ENCODE assay signal across 25 cellular contexts in genomic region chrX:70301716-70302115, GRCh38. TPM values are rescaled to one million over a fixed set of nuclear protein-coding genes. Genes with fewer than 3 reads are reported as not detected.
DNase-seq lines count a peak whose midpoint lies in the region; ATAC-seq and TF ChIP-seq lines count a peak whose summit lies in the region.
"Had no signal": no experiment of that assay in that cellular context is flagged by ENCODE, and none has a peak within 500 bp of the region (broad histone marks: within the 10 kb centered on the region; RNA-seq: fewer than 3 reads in every experiment).

No MANE protein-coding gene starts in this region.

- H3K4me3 Mint-ChIP-seq in memory B cell: no peak overlapping the region
- H3K4me3 Mint-ChIP-seq: activated CD8-positive, alpha-beta memory T cell treated with anti-CD3 and anti-CD28 coated beads, Interleukin-2, amount 10 ng/mL, durations not matched to agents 7 days and 5 days; activated naive CD8-positive, alpha-beta T cell treated with anti-CD3 and anti-CD28 coated beads, Interleukin-2, amount 50 U/mL, for 24 hours; central memory CD8-positive, alpha-beta T cell; neural crest cell had no signal

- no peaks in the 10 kb centered on the region for H3K9me3 Mint-ChIP-seq in memory B cell
- H3K9me3 Mint-ChIP-seq: activated naive CD8-positive, alpha-beta T cell treated with anti-CD3 and anti-CD28 coated beads, Interleukin-2, amount 50 U/mL, for 24 hours; CD8-positive, alpha-beta memory T cell; central memory CD8-positive, alpha-beta T cell had no signal

- no peaks in the 10 kb centered on the region for H3K36me3 Mint-ChIP-seq in memory B cell
- H3K36me3 Mint-ChIP-seq: CD8-positive, alpha-beta memory T cell had no signal

- no peak overlapping the region for H3K4me3 ChIP-seq in AG10803 (ENCODE audit: low read length)
- H3K4me3 ChIP-seq in SJSA1: no peak overlapping the region
- H3K4me3 ChIP-seq: A549, HAP-1, psoas muscle had no signal

- H3K27ac Mint-ChIP-seq in memory B cell: peak overlapping the region; percentile 20
- H3K27ac Mint-ChIP-seq: activated CD8-positive, alpha-beta memory T cell treated with anti-CD3 and anti-CD28 coated beads, Interleukin-2, amount 10 ng/mL, durations not matched to agents 7 days and 5 days; activated naive CD8-positive, alpha-beta T cell treated with anti-CD3 and anti-CD28 coated beads, Interleukin-2, amount 50 U/mL, for 24 hours had no signal

- H3K27me3 Mint-ChIP-seq in memory B cell: no peaks in the 10 kb centered on the region
- H3K27me3 Mint-ChIP-seq: activated CD8-positive, alpha-beta memory T cell treated with anti-CD3 and anti-CD28 coated beads, Interleukin-2, amount 10 ng/mL, durations not matched to agents 7 days and 5 days; activated naive CD8-positive, alpha-beta T cell treated with anti-CD3 and anti-CD28 coated beads, Interleukin-2, amount 50 U/mL, for 24 hours; central memory CD8-positive, alpha-beta T cell had no signal

- no peaks in the 10 kb centered on the region for H3K4me1 Mint-ChIP-seq in memory B cell
- H3K4me1 Mint-ChIP-seq: activated naive CD8-positive, alpha-beta T cell treated with anti-CD3 and anti-CD28 coated beads, Interleukin-2, amount 50 U/mL, for 24 hours; central memory CD8-positive, alpha-beta T cell; neural crest cell had no signal

- no peaks in the 10 kb centered on the region for H3K4me1 ChIP-seq in SJSA1 (replicated peaks)
- H3K4me1 ChIP-seq: A549, psoas muscle had no signal

- peak; percentile 57 for DNase-seq in AG10803 (ENCODE audit: low read depth)
- no peak for DNase-seq in SJSA1 (ENCODE audit: low read depth in 1 of 2, low spot score in 2 of 2)
- DNase-seq in dermis microvascular lymphatic vessel endothelial cell (ENCODE audit: low read depth in 2 of 2): peak; percentile 52 to 75
- DNase-seq in memory B cell (ENCODE audit: low spot score in 2 of 2): no peak
- no peak for DNase-seq in NCI-H2196 (lab: John Stamatoyannopoulos, UW; ENCODE audit: unreplicated experiment)
- no peak for DNase-seq in Kasumi-1 (lab: John Stamatoyannopoulos, UW)
- DNase-seq: activated CD8-positive, alpha-beta memory T cell treated with anti-CD3 and anti-CD28 coated beads, Interleukin-2, amount 10 ng/mL, durations not matched to agents 7 days and 5 days; activated effector memory CD4-positive, alpha-beta T cell treated with Interleukin-2 at 50 U/mL for 16 hours; activated naive CD8-positive, alpha-beta T cell treated with anti-CD3 and anti-CD28 coated beads, Interleukin-2, amount 50 U/mL, for 24 hours; CD8-positive, alpha-beta memory T cell; DMS53; effector memory CD4-positive, alpha-beta T cell; left cardiac atrium; NCI-H1930; psoas muscle; stimulated activated CD4-positive, alpha-beta T cell treated with anti-CD3 and anti-CD28 coated beads, Interleukin-4, amount 100 ng/mL, for 4 hours had no signal

- ATAC-seq in memory B cell (ENCODE audit: low read depth): no peak
- no peak for ATAC-seq in GM21526 (IDR thresholded peaks at IDR 0.05; ENCODE audit: low FRiP score, unreplicated experiment)
- no peak for ATAC-seq in HG03521 (IDR thresholded peaks at IDR 0.05; ENCODE audit: unreplicated experiment)
- ATAC-seq: A549; activated CD8-positive, alpha-beta memory T cell treated with anti-CD3 and anti-CD28 coated beads, Interleukin-2, amount 10 ng/mL, durations not matched to agents 7 days and 5 days; activated naive CD8-positive, alpha-beta T cell treated with anti-CD3 and anti-CD28 coated beads, Interleukin-2, amount 50 U/mL, for 24 hours; left cardiac atrium; psoas muscle had no signal

- H3K36me3 ChIP-seq in SJSA1: peaks cover 62% of the 10 kb centered on the region

- no peaks in the 10 kb centered on the region for H3K27me3 ChIP-seq in SJSA1 (replicated peaks)

- H3K9me3 ChIP-seq in SJSA1 (replicated peaks): no peaks in the 10 kb centered on the region
- H3K9me3 ChIP-seq: A549, HAP-1, psoas muscle had no signal

- no peak for TF ChIP-seq CTCF in AG10803 (conservative IDR thresholded peaks at IDR 0.05; ENCODE audit: low read length)

- 0 out of 2 replicates have a peak overlapping the region, but pooled peaks have one; percentile 11 for H3K27ac ChIP-seq in SJSA1
- H3K27ac ChIP-seq: A549, psoas muscle had no signal

RNA-seq across cellular contexts. Expression of gene KIF4A, which starts 11.8 kb away (rescaled TPM):
- total RNA-seq in SJSA1 (2014; rRNA removed; shearing (Covaris generic)): 56.3 and 66.2 TPM in 2 replicates
- total RNA-seq in dermis microvascular lymphatic vessel endothelial cell: 4.3 and 9.5 TPM in 2 replicates

RNA-seq across cellular contexts. Expression of gene PDZD11, which starts 12.0 kb away (rescaled TPM):
- total RNA-seq in SJSA1 (2014; rRNA removed; shearing (Covaris generic)): 70.9 and 85.6 TPM in 2 replicates
- total RNA-seq in dermis microvascular lymphatic vessel endothelial cell: 28.5 and 35.9 TPM in 2 replicates

RNA-seq across cellular contexts. Expression of gene RAB41, which starts 19.7 kb away (rescaled TPM):
- not detected in 2 replicates for total RNA-seq in SJSA1 (2014; rRNA removed; shearing (Covaris generic))
- not detected in 2 replicates for total RNA-seq in dermis microvascular lymphatic vessel endothelial cell
- total RNA-seq: activated CD8-positive, alpha-beta memory T cell treated with anti-CD3 and anti-CD28 coated beads, Interleukin-2, amount 10 ng/mL, durations not matched to agents 7 days and 5 days; CD8-positive, alpha-beta memory T cell; left cardiac atrium; mononuclear cell; neural crest cell; psoas muscle; subcutaneous adipose tissue; urinary bladder had no signal

RNA-seq across cellular contexts. Expression of gene ARR3, which starts 33.6 kb away (rescaled TPM):
- not detected in 2 replicates for total RNA-seq in SJSA1 (2014; rRNA removed; shearing (Covaris generic))
- not detected in 2 replicates for total RNA-seq in dermis microvascular lymphatic vessel endothelial cell
- total RNA-seq: activated CD8-positive, alpha-beta memory T cell treated with anti-CD3 and anti-CD28 coated beads, Interleukin-2, amount 10 ng/mL, durations not matched to agents 7 days and 5 days; CD8-positive, alpha-beta memory T cell; left cardiac atrium; mononuclear cell; neural crest cell; psoas muscle; subcutaneous adipose tissue; urinary bladder had no signal

RNA-seq across cellular contexts. Expression of gene P2RY4, which starts 41.7 kb away (rescaled TPM):
- total RNA-seq in SJSA1 (2014; rRNA removed; shearing (Covaris generic)): not detected in 2 replicates
- not detected in 2 replicates for total RNA-seq in dermis microvascular lymphatic vessel endothelial cell
- total RNA-seq: mononuclear cell had no signal

Comparison
In these comparisons a context has a peak if more than half of its experiments do, and no peak if none do; other contexts are left out.
1. DNase-seq: peak in AG10803 (single experiment) and dermis microvascular lymphatic vessel endothelial cell (2 of 2); none in SJSA1 (0 of 2), memory B cell (0 of 2), NCI-H2196 (single experiment) and Kasumi-1 (0 of 2).